In the genomic region with DNA sequence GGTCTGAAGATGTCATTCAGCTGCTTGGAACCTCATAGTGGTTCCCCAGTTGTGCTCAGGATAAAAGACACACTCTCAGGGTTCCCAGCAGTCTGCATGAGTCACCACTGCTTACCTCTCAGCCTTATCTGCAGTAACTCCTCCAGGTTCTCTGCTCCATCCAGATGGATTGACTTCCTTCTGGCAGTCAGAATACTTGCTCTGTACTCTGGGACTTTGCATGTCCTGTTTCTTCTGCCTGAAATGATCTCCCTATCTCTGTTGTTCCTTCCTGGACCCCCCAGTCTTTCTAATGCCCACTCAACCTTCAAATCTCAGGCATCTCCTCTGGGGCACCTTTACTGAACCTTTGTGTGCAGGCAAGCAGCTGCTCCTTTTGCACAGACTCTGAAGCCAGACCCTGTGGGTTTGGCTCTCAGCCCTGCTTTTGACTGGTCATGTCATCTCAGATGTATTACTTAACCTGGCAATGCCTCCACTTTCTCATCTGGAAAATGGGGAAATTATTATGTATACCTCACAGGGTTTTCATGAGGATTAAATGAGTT, we compare ENCODE assay signal across 16 cellular contexts. TPM values are rescaled to one million over a fixed set of nuclear protein-coding genes. Genes with fewer than 3 reads are reported as not detected.
DNase-seq lines count a peak whose midpoint lies in the region; ATAC-seq, FAIRE-seq and TF ChIP-seq lines count a peak whose summit lies in the region.
"Had no signal": no experiment of that assay in that cellular context is flagged by ENCODE, and none has a peak within 500 bp of the region (broad histone marks: within the 10 kb centered on the region; RNA-seq: fewer than 3 reads in every experiment).

No MANE protein-coding gene starts in this region.

- no peak overlapping the region for H3K9ac ChIP-seq in HepG2 (ENCODE audit: insufficient read depth, low read depth, low read length)
- H3K9ac ChIP-seq: GM23248 had no signal

- H3K4me1 ChIP-seq in HEK293 (ENCODE audit: control insufficient read depth, insufficient read depth, low read length) (peaks cover 21% of the 10 kb centered on the region), HepG2 (ENCODE audit: insufficient read depth, low read length) (peaks cover 33% of the 10 kb centered on the region)

- no peaks in the 10 kb centered on the region for H3K79me2 ChIP-seq in HepG2 (ENCODE audit: insufficient read depth, low read length)

- BruUV-seq in HepG2 (replicated peaks; lab: Mats Ljungman, UMichigan): no TSS peak

- H3K4me3 Mint-ChIP-seq in endothelial cell (ENCODE audit: unreplicated experiment): no peak overlapping the region
- H3K4me3 Mint-ChIP-seq: T-helper 1 cell treated with Interleukin-12 subunit alpha and Interleukin-12 subunit beta and Interleukin-4 antibody, amounts not matched to agents 30 μg/mL and 1 μg/mL, for 36 hours had no signal

- TF ChIP-seq RAD21 in HepG2 (CRISPR knock-in tag; IDR thresholded peaks at IDR 0.05): no peak

- no peak overlapping the region for H2AFZ ChIP-seq in HepG2 (ENCODE audit: low read length)
- H2AFZ ChIP-seq: GM23248 had no signal

- no peak for TF ChIP-seq CTCF in HEK293 (tag by site-specific recombination; IDR thresholded peaks at IDR 0.05)
- TF ChIP-seq CTCF in endothelial cell (IDR thresholded peaks at IDR 0.05; ENCODE audit: unreplicated experiment): no peak
- no peak for TF ChIP-seq CTCF in omental fat pad (IDR thresholded peaks at IDR 0.05)
- no peak for TF ChIP-seq CTCF in HepG2 (CRISPR knock-in tag; IDR thresholded peaks at IDR 0.05)
- no peak for TF ChIP-seq CTCF in GM13977 (IDR thresholded peaks at IDR 0.05; ENCODE audit: extremely low read depth, insufficient read depth, missing control alignments)

- peaks cover 6% of the 10 kb centered on the region for H3K36me3 Mint-ChIP-seq in endothelial cell (ENCODE audit: low read depth, unreplicated experiment)

- H3K4me3 ChIP-seq in HEK293 (ENCODE audit: low read depth, low read length): no peak overlapping the region
- no peak overlapping the region for H3K4me3 ChIP-seq in HepG2 (replicated peaks in 1 of 3; ENCODE audit: insufficient read depth in 1 of 3, low read depth in 2 of 3, low read length in 3 of 3)
- H3K4me3 ChIP-seq: gastrocnemius medialis, GM23248, sigmoid colon, stomach had no signal

- H3K27me3 Mint-ChIP-seq in endothelial cell (ENCODE audit: unreplicated experiment): peaks cover 5% of the 10 kb centered on the region

- no peaks in the 10 kb centered on the region for H3K27me3 ChIP-seq in HepG2 (ENCODE audit: control insufficient read depth in 1 of 2, insufficient read depth in 2 of 2, low read length in 2 of 2)
- H3K27me3 ChIP-seq: gastrocnemius medialis, sigmoid colon, stomach had no signal

- H3K27ac Mint-ChIP-seq in endothelial cell (ENCODE audit: unreplicated experiment): peak overlapping the region; percentile 98
- H3K27ac Mint-ChIP-seq: T-helper 1 cell treated with Interleukin-12 subunit alpha and Interleukin-12 subunit beta and Interleukin-4 antibody, amounts not matched to agents 30 μg/mL and 1 μg/mL, for 36 hours had no signal

- no peak for FAIRE-seq in HepG2 (lab: Jason Lieb, UNC)
- FAIRE-seq: islet of Langerhans had no signal

- no peak for TF ChIP-seq POLR2A in HepG2 (IDR thresholded peaks at IDR 0.05; ENCODE audit: insufficient read depth in 1 of 2, low read depth in 2 of 2, low read length in 2 of 2)

- H3K9me3 ChIP-seq in HEK293 (ENCODE audit: control insufficient read depth, insufficient read depth, low read depth, low read length) (no peaks in the 10 kb centered on the region), HepG2 (ENCODE audit: low read length) (no peaks in the 10 kb centered on the region)
- H3K9me3 ChIP-seq: gastrocnemius medialis, sigmoid colon, stomach had no signal

- H3K4me1 Mint-ChIP-seq in endothelial cell (ENCODE audit: unreplicated experiment): peaks cover 56% of the 10 kb centered on the region

- intact Hi-C loops in HepG2 (cut with micrococcal nuclease; ENCODE audit: unreplicated experiment): no loop called here

- in situ Hi-C loops in HepG2 (cut with HindIII; ENCODE audit: extremely low pct_ligation_motif_present, low pct_unique_long_range_greater_than_20kb): no loop called here
- in situ Hi-C loops in GM13977 (cut with MboI; ENCODE audit: low pct_unique_long_range_greater_than_20kb, low sequenced_read_pairs, unreplicated experiment): no loop called here

- H3K27ac ChIP-seq in HEK293 (ENCODE audit: extremely low read depth, low read depth, low read length): no peak overlapping the region
- H3K27ac ChIP-seq in HepG2 (ENCODE audit: extremely low read length, insufficient read depth, low read length): no peak overlapping the region
- H3K27ac ChIP-seq: C4-2B, GM23248, HL-60, sigmoid colon had no signal

- no peaks in the 10 kb centered on the region; the same call in 1 of the 2 replicates for H4K20me1 ChIP-seq in HepG2 (ENCODE audit: insufficient read depth, low read length)

- peak; percentile 82 for ATAC-seq in omental fat pad (ENCODE audit: low FRiP score)
- no peak for ATAC-seq in HepG2
- no peak for ATAC-seq in HG02588 (IDR thresholded peaks at IDR 0.05; ENCODE audit: unreplicated experiment)
- ATAC-seq: gastrocnemius medialis had no signal

- H3K4me2 ChIP-seq in HepG2 (ENCODE audit: low read depth, low read length): no peak overlapping the region

- CTCF ChIA-PET in HEK293 (lab: Yijun Ruan, JAX): interaction anchor here (0.6 kb wide), 1 partner anchor 13 kb away, joined by 3 read pairs; no protein-coding TSS in a partner anchor
- CTCF ChIA-PET in HepG2 (lab: Yijun Ruan, JAX; ENCODE audit: low intra/inter-chr PET ratio, low total read pairs): no interaction called here

- H3K36me3 ChIP-seq in HEK293 (ENCODE audit: control insufficient read depth in 2 of 2, insufficient read depth in 1 of 2, low read length in 2 of 2) (no peaks in the 10 kb centered on the region), HepG2 (replicated peaks in 1 of 2; ENCODE audit: control insufficient read depth in 1 of 2, insufficient read depth in 2 of 2, low read length in 2 of 2) (no peaks in the 10 kb centered on the region)
- H3K36me3 ChIP-seq: gastrocnemius medialis, sigmoid colon, stomach had no signal

- DNase-seq in RPMI7951 (ENCODE audit: low read depth) (peak; percentile 35), endothelial cell (ENCODE audit: low spot score) (no peak), omental fat pad (ENCODE audit: low spot score) (no peak), HepG2 (ENCODE audit: low spot score) (no peak), NOMO-1 treated with DMSO at 0.1 percent for 48 hours (lab: John Stamatoyannopoulos, UW; ENCODE audit: unreplicated experiment) (no peak), GM13977 (ENCODE audit: low spot score) (no peak)
- DNase-seq: gastrocnemius medialis, GM23248, sigmoid colon, stomach had no signal

- POLR2A ChIA-PET in HEK293 (lab: Yijun Ruan, JAX): no interaction called here
- POLR2A ChIA-PET in HepG2 (lab: Yijun Ruan, JAX): no interaction called here

- H3K9me3 Mint-ChIP-seq in endothelial cell (ENCODE audit: unreplicated experiment): no peaks in the 10 kb centered on the region
- H3K9me3 Mint-ChIP-seq: T-helper 1 cell treated with Interleukin-12 subunit alpha and Interleukin-12 subunit beta and Interleukin-4 antibody, amounts not matched to agents 30 μg/mL and 1 μg/mL, for 36 hours had no signal

- TF ChIP-seq EP300 in HepG2 (IDR thresholded peaks at IDR 0.05; ENCODE audit: low read depth in 2 of 2, low read length in 2 of 2) (no peak), HepG2 (CRISPR knock-in tag; IDR thresholded peaks at IDR 0.05; ENCODE audit: borderline replicate concordance) (no peak)

TF ChIP-seq in HepG2, 621 proteins besides CTCF, POLR2A, EP300 and RAD21 (continues in another document):
- TF ChIP-seq STAG1 (CRISPR knock-in tag; IDR thresholded peaks at IDR 0.05): no peak
- no peak for TF ChIP-seq ZFP36L2 (CRISPR knock-in tag; IDR thresholded peaks at IDR 0.05)
- TF ChIP-seq ZNF337 (CRISPR knock-in tag; IDR thresholded peaks at IDR 0.05; ENCODE audit: borderline replicate concordance, low read depth): no peak
- TF ChIP-seq ZNF678 (CRISPR knock-in tag; IDR thresholded peaks at IDR 0.05): no peak
- TF ChIP-seq, protein P1, sequence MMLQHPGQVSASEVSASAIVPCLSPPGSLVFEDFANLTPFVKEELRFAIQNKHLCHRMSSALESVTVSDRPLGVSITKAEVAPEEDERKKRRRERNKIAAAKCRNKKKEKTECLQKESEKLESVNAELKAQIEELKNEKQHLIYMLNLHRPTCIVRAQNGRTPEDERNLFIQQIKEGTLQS (CRISPR knock-in tag; IDR thresholded peaks at IDR 0.05): no peak
- no peak for TF ChIP-seq PRMT3 (CRISPR knock-in tag; IDR thresholded peaks at IDR 0.05; ENCODE audit: borderline replicate concordance, low read depth)
- no peak for TF ChIP-seq NFYC (CRISPR knock-in tag; IDR thresholded peaks at IDR 0.05)

RNA-seq across cellular contexts. Expression of a gene that starts 38.4 kb away (rescaled TPM):
- total RNA-seq in RPMI7951 (2014; rRNA removed; shearing (Covaris generic)): 11.4 and 13.2 TPM in 2 replicates
- 53.1 TPM for total RNA-seq in endothelial cell (ENCODE audit: unreplicated experiment)
- total RNA-seq in omental fat pad: 10 to 100 TPM; 38.3 to 58.5 (median 41.3) TPM
- 10.1 and 11.4 TPM in 2 replicates for total RNA-seq in HepG2 (2016; rRNA removed; fragmentation: Illumina TruSeq; extraction: Trizol)
- total RNA-seq in HepG2 (2016; cell fraction: cytosol; rRNA removed; fragmentation: Illumina TruSeq; extraction: Trizol; ENCODE audit: low read depth): 1.5 and 2.1 TPM in 2 replicates
- 11.8 and 12.0 TPM in 2 replicates for total RNA-seq in HepG2 (2016; cell fraction: insoluble cytoplasmic fraction; rRNA removed; fragmentation: Illumina TruSeq; extraction: Trizol)
- total RNA-seq in HepG2 (2016; cell fraction: membrane; rRNA removed; fragmentation: Illumina TruSeq; extraction: Trizol): 3.9 and 4.1 TPM in 2 replicates
- total RNA-seq in HepG2 (2016; cell fraction: nucleus; rRNA removed; fragmentation: Illumina TruSeq; extraction: Trizol): 32.1 and 34.1 TPM in 2 replicates
- polyA plus RNA-seq in HepG2 (2011; rRNA removed): 6.3 and 10.0 TPM in 2 replicates
- 4.4 and 4.5 TPM in 2 replicates for polyA plus RNA-seq in HepG2 (2011; cell fraction: cytosol; rRNA removed)
- polyA plus RNA-seq in HepG2 (2011; cell fraction: nucleus; rRNA removed): 9.3 and 10.4 TPM in 2 replicates
- 9.7 and 13.7 TPM in 2 replicates for polyA plus RNA-seq in HepG2 (2012)
- 0.59 and 0.74 TPM in 2 replicates for polyA plus RNA-seq in HepG2 (2016; cell fraction: cytosol; fragmentation: Illumina TruSeq; extraction: Trizol; ENCODE audit: low read depth)
- polyA plus RNA-seq in HepG2 (2016; cell fraction: insoluble cytoplasmic fraction; fragmentation: Illumina TruSeq; extraction: Trizol; ENCODE audit: low read depth): 5.4 and 5.7 TPM in 2 replicates
- polyA plus RNA-seq in HepG2 (2016; cell fraction: membrane; fragmentation: Illumina TruSeq; extraction: Trizol; ENCODE audit: low read depth): 0.90 and 1.2 TPM in 2 replicates
- 12.6 and 14.0 TPM in 2 replicates for polyA plus RNA-seq in HepG2 (2016; cell fraction: nucleus; fragmentation: Illumina TruSeq; extraction: Trizol; ENCODE audit: insufficient read depth, low read depth)
- 31.4 and 330 TPM in 2 replicates for polyA minus RNA-seq in HepG2 (2011; rRNA and poly(A)+ RNA removed; ENCODE audit: low replicate concordance)
- 12.1 and 15.5 TPM in 2 replicates for polyA minus RNA-seq in HepG2 (2011; cell fraction: cytosol; rRNA and poly(A)+ RNA removed)
- 75.3 and 85.2 TPM in 2 replicates for polyA minus RNA-seq in HepG2 (2011; cell fraction: nucleus; rRNA and poly(A)+ RNA removed)
